ENCODE assay signal across 8 cellular contexts in genomic region chr16:4733747-4734062, GRCh38. TPM values are rescaled to one million over a fixed set of nuclear protein-coding genes. Genes with fewer than 3 reads are reported as not detected.
DNase-seq lines count a peak whose midpoint lies in the region; ATAC-seq, FAIRE-seq and TF ChIP-seq lines count a peak whose summit lies in the region.

No MANE protein-coding gene starts in this region.

- no peaks in the 10 kb centered on the region for H3K9me3 ChIP-seq in A549
- H3K9me3 ChIP-seq in mucosa of descending colon = no peaks in the 10 kb centered on the region
- H3K9me3 ChIP-seq in tibial nerve = no peaks in the 10 kb centered on the region

- TF ChIP-seq CTCF in A549 (IDR thresholded peaks at IDR 0.05) (no peak), mucosa of descending colon (IDR thresholded peaks at IDR 0.05) (no peak), tibial nerve (IDR thresholded peaks at IDR 0.05) (no peak)

- no peak for TF ChIP-seq RAD21 in A549 (conservative IDR thresholded peaks at IDR 0.05 in 1 of 2, IDR thresholded peaks at IDR 0.05 in 1 of 2)

- peak overlapping the region; percentile 81 to 94 for H3K27ac ChIP-seq in A549
- H3K27ac ChIP-seq in tibial nerve = peak overlapping the region in 3 of 4 donors; percentile 63 to 85 (median 71)

- POLR2A ChIA-PET in A549 (lab: Yijun Ruan, JAX) = interaction anchor here (0.5 to 2.4 kb wide), 13 partner anchors 10 to 1599 kb away, joined by 3 to 25 read pairs (median 4); partner anchors contain the start of gene ZNF213

- intact Hi-C loops in mucosa of descending colon (cut with DNase I, micrococcal nuclease) = no loop called here

- TF ChIP-seq EP300 in A549 (IDR thresholded peaks at IDR 0.05) (no peak), tibial nerve (IDR thresholded peaks at IDR 0.05) (no peak)

- H3K4me3 ChIP-seq in A549 (peak overlapping the region; percentile 92), mucosa of descending colon (peak overlapping the region; percentile 92), tibial nerve (peak overlapping the region; percentile 81 to 99 (median 93))

- peak overlapping the region; percentile 88 for H3K4me2 ChIP-seq in A549

- DNase-seq in A549 (ENCODE audit: low read depth in 1 of 2, low spot score in 1 of 2) (peak in 1 of 2 experiments; percentile 40), RKO (ENCODE audit: low spot score) (peak; percentile 9), cerebellar cortex (ENCODE audit: low spot score) (peak; percentile 9), mucosa of descending colon (peak in 1 of 3 donors; percentile 50), tibial nerve (ENCODE audit: low spot score in 2 of 2) (no peak), NOMO-1 (lab: John Stamatoyannopoulos, UW; ENCODE audit: unreplicated experiment in 2 of 2) (no peak), kidney tubule cell (ENCODE audit: low spot score) (no peak)

- no peak for FAIRE-seq in A549 (lab: Jason Lieb, UNC)

- no peaks in the 10 kb centered on the region for H3K36me3 ChIP-seq in mucosa of descending colon (ENCODE audit: low read depth)
- peaks cover 0 to 28% (median 0%) of the 10 kb centered on the region in 3 donors for H3K36me3 ChIP-seq in tibial nerve

- peaks cover 8% of the 10 kb centered on the region; the same call in 1 of the 3 replicates for H3K4me1 ChIP-seq in A549
- peaks cover 12% of the 10 kb centered on the region for H3K4me1 ChIP-seq in mucosa of descending colon (ENCODE audit: low read depth)
- peaks cover 0 to 18% (median 7%) of the 10 kb centered on the region in 4 donors for H3K4me1 ChIP-seq in tibial nerve

- CTCF ChIA-PET in A549 (lab: Yijun Ruan, JAX) = interaction anchor here (0.6 to 2.0 kb wide), 3 partner anchors 26 to 222 kb away, joined by 3 to 8 read pairs (median 4); no protein-coding TSS in a partner anchor

- no peaks in the 10 kb centered on the region for H3K27me3 ChIP-seq in tibial nerve

- 4% methylated on average over 11 of the region's 19 CpGs for WGBS in A549 (ENCODE audit: missing lambda C conversion rate)
- 0 to 2% methylated on average over 16 to 19 of the region's 19 CpGs for WGBS in tibial nerve, 2 donors

- TF ChIP-seq POLR2A in A549 (IDR thresholded peaks at IDR 0.05; ENCODE audit: low read length) = no peak
- TF ChIP-seq POLR2A in tibial nerve (IDR thresholded peaks at IDR 0.05) = no peak

- peak; percentile 1 to 24; a peak in 4 of 6 replicates for ATAC-seq in A549
- peak; percentile 7 for ATAC-seq in GM21528 (IDR thresholded peaks at IDR 0.05; ENCODE audit: low FRiP score, unreplicated experiment)
- peak; percentile 1 for ATAC-seq in mucosa of descending colon

TF ChIP-seq in A549, 52 proteins besides CTCF, POLR2A, EP300 and RAD21:
- no peak for TF ChIP-seq RNF2 (IDR thresholded peaks at IDR 0.05; ENCODE audit: borderline replicate concordance, low read depth)
- TF ChIP-seq HOXB13 (CRISPR knock-in tag; IDR thresholded peaks at IDR 0.05; ENCODE audit: low read depth) = no peak
- TF ChIP-seq HES2 (IDR thresholded peaks at IDR 0.05) = no peak
- TF ChIP-seq RARB (CRISPR knock-in tag; IDR thresholded peaks at IDR 0.05) = no peak
- TF ChIP-seq ZNF302 (CRISPR knock-in tag; IDR thresholded peaks at IDR 0.05) = no peak
- TF ChIP-seq ATOH8 (CRISPR knock-in tag; IDR thresholded peaks at IDR 0.05; ENCODE audit: low read depth) = no peak
- no peak for TF ChIP-seq CBX2 (IDR thresholded peaks at IDR 0.05; ENCODE audit: borderline replicate concordance, low read depth)
- no peak for TF ChIP-seq NPAS2 (CRISPR knock-in tag; IDR thresholded peaks at IDR 0.05; ENCODE audit: borderline replicate concordance)
- TF ChIP-seq TFCP2L1 (CRISPR knock-in tag; IDR thresholded peaks at IDR 0.05) = no peak
- no peak for TF ChIP-seq FOXS1 (CRISPR knock-in tag; IDR thresholded peaks at IDR 0.05)
- no peak for TF ChIP-seq ESRRA (IDR thresholded peaks at IDR 0.05; ENCODE audit: borderline replicate concordance, low read length)

RNA-seq across cellular contexts. Expression of gene ANKS3, which starts 0.4 kb away (rescaled TPM):
- polyA plus RNA-seq in A549 (2011; rRNA removed) = 19.8 and 22.7 TPM in 2 replicates
- polyA plus RNA-seq in A549 (2012; cell fraction: cytosol; rRNA removed) = 33.2 and 37.8 TPM in 2 replicates
- 67.5 and 73.3 TPM in 2 replicates for polyA plus RNA-seq in A549 (2012; cell fraction: nucleus; rRNA removed)
- 22.4 to 30.6 TPM (median 27.1 TPM) in 3 replicates for polyA plus RNA-seq in A549 (2017; fragmentation: RNase III; extraction: RNeasy Plus Mini Kit Qiagen cat#74134 plus additional on column Dnase treatment)
- 26.9 and 28.4 TPM in 2 replicates for polyA minus RNA-seq in A549 (2011; rRNA and poly(A)+ RNA removed)
- 10 to 100 TPM; 18.2 to 32.3 (median 21.3) TPM for total RNA-seq in mucosa of descending colon
- 10 to 100 TPM; 29.3 to 58.8 (median 51.8) TPM for total RNA-seq in tibial nerve

RNA-seq across cellular contexts. Expression of gene DNAAF8, which starts 0.6 kb away (rescaled TPM):
- polyA plus RNA-seq in A549 (2011; rRNA removed) (1.6 and 1.7 TPM in 2 replicates), A549 (2017; fragmentation: RNase III; extraction: RNeasy Plus Mini Kit Qiagen cat#74134 plus additional on column Dnase treatment) (0.73 to 1.6 TPM (median 0.89 TPM) in 3 replicates)
- polyA plus RNA-seq in A549 (2012; cell fraction: cytosol; rRNA removed) = 1.1 TPM in 2 replicates
- 0.58 and 1.2 TPM in 2 replicates for polyA plus RNA-seq in A549 (2012; cell fraction: nucleus; rRNA removed)
- polyA minus RNA-seq in A549 (2011; rRNA and poly(A)+ RNA removed) = 0.49 and 1.6 TPM in 2 replicates
- total RNA-seq in mucosa of descending colon (1 to 10 TPM in 1 of 3 donors, under 1 TPM in 2; 0.22 to 1.8 (median 0.98) TPM), tibial nerve (10 to 100 TPM in 1 of 4 donors, 1 to 10 TPM in 1, under 1 TPM in 2; 0.21 to 15.3 (median 0.74) TPM)

RNA-seq across cellular contexts. Expression of gene ZNF500, which starts 33.3 kb away (rescaled TPM):
- 4.6 and 4.7 TPM in 2 replicates for polyA plus RNA-seq in A549 (2011; rRNA removed)
- polyA plus RNA-seq in A549 (2012; cell fraction: cytosol; rRNA removed) = 5.5 and 8.8 TPM in 2 replicates
- polyA plus RNA-seq in A549 (2012; cell fraction: nucleus; rRNA removed) = 18.1 and 24.3 TPM in 2 replicates
- 5.2 to 6.7 TPM (median 6.4 TPM) in 3 replicates for polyA plus RNA-seq in A549 (2017; fragmentation: RNase III; extraction: RNeasy Plus Mini Kit Qiagen cat#74134 plus additional on column Dnase treatment)
- 6.6 and 8.1 TPM in 2 replicates for polyA minus RNA-seq in A549 (2011; rRNA and poly(A)+ RNA removed)
- 10 to 100 TPM; 11.0 to 22.9 (median 18.8) TPM for total RNA-seq in mucosa of descending colon
- total RNA-seq in tibial nerve = 10 to 100 TPM; 20.3 to 43.2 (median 34.4) TPM

RNA-seq across cellular contexts. Expression of gene NUDT16L1, which starts 40.3 kb away (rescaled TPM):
- 15.5 and 16.8 TPM in 2 replicates for polyA plus RNA-seq in A549 (2011; rRNA removed)
- polyA plus RNA-seq in A549 (2012; cell fraction: cytosol; rRNA removed) = 44.8 and 55.5 TPM in 2 replicates
- 46.9 and 65.7 TPM in 2 replicates for polyA plus RNA-seq in A549 (2012; cell fraction: nucleus; rRNA removed)
- 21.8 to 24.4 TPM (median 22.9 TPM) in 3 replicates for polyA plus RNA-seq in A549 (2017; fragmentation: RNase III; extraction: RNeasy Plus Mini Kit Qiagen cat#74134 plus additional on column Dnase treatment)
- 3.5 and 5.3 TPM in 2 replicates for polyA minus RNA-seq in A549 (2011; rRNA and poly(A)+ RNA removed)
- 10 to 100 TPM; 28.3 to 47.8 (median 40.4) TPM for total RNA-seq in mucosa of descending colon
- total RNA-seq in tibial nerve = 10 to 100 TPM; 30.3 to 63.7 (median 48.5) TPM

RNA-seq across cellular contexts. Expression of gene SEPTIN12, which starts 54.4 kb away (rescaled TPM):
- polyA plus RNA-seq in A549 (2011; rRNA removed) (not detected in 2 replicates), A549 (2017; fragmentation: RNase III; extraction: RNeasy Plus Mini Kit Qiagen cat#74134 plus additional on column Dnase treatment) (0.14 TPM in 1 of 3 replicates, not detected in the others)
- 0.03 TPM in 1 of 2 replicates, not detected in the other for polyA plus RNA-seq in A549 (2012; cell fraction: cytosol; rRNA removed)
- polyA plus RNA-seq in A549 (2012; cell fraction: nucleus; rRNA removed) = 0.54 and 0.61 TPM in 2 replicates
- polyA minus RNA-seq in A549 (2011; rRNA and poly(A)+ RNA removed) = not detected in 2 replicates
- total RNA-seq in mucosa of descending colon (1 to 10 TPM in 1 of 3 donors, not detected in 2; 1.1 TPM), tibial nerve (not detected)

Comparison
In these comparisons a context has a peak if more than half of its experiments do, and no peak if none do; other contexts are left out.
1. DNase-seq: peak in RKO (single experiment) and cerebellar cortex (single experiment); none in tibial nerve (0 of 2), NOMO-1 (0 of 2) and kidney tubule cell (single experiment).
2. Peak in every context shown above with its lines, with median percentiles within 50 percentile points of each other: ATAC-seq and H3K4me3 ChIP-seq.